ENCODE assay signal across 1 cellular context in the genomic region with DNA sequence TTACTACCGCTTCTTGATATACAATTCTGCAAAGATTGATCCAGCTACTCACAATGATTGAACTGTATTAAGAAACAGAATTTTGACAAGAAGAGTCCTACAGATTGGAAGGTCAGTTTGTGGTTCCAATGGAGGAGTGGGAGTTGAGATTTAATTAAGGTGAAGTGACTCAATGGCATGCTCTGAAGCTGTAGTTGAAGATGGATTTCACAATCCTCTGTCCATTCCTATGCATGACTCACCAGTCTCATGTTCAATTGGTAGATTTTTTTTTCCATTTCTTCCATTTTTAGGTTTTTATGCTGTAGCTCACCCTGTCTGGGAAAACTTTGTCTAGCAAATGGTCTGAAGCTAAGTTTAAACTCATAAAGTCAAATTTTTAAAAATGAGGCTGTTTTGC.
A peak's percentile ranks its signal among the peaks of the same experiment; 100 is the strongest.
TF ChIP-seq lines count a peak whose summit lies in the region.

No MANE protein-coding gene starts in this region.

TF ChIP-seq in HCT116, 20 proteins besides CTCF, POLR2A, EP300 and RAD21 (continued from another document):
- TF ChIP-seq, protein P1, sequence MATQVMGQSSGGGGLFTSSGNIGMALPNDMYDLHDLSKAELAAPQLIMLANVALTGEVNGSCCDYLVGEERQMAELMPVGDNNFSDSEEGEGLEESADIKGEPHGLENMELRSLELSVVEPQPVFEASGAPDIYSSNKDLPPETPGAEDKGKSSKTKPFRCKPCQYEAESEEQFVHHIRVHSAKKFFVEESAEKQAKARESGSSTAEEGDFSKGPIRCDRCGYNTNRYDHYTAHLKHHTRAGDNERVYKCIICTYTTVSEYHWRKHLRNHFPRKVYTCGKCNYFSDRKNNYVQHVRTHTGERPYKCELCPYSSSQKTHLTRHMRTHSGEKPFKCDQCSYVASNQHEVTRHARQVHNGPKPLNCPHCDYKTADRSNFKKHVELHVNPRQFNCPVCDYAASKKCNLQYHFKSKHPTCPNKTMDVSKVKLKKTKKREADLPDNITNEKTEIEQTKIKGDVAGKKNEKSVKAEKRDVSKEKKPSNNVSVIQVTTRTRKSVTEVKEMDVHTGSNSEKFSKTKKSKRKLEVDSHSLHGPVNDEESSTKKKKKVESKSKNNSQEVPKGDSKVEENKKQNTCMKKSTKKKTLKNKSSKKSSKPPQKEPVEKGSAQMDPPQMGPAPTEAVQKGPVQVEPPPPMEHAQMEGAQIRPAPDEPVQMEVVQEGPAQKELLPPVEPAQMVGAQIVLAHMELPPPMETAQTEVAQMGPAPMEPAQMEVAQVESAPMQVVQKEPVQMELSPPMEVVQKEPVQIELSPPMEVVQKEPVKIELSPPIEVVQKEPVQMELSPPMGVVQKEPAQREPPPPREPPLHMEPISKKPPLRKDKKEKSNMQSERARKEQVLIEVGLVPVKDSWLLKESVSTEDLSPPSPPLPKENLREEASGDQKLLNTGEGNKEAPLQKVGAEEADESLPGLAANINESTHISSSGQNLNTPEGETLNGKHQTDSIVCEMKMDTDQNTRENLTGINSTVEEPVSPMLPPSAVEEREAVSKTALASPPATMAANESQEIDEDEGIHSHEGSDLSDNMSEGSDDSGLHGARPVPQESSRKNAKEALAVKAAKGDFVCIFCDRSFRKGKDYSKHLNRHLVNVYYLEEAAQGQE (IDR thresholded peaks at IDR 0.05; ENCODE audit: low read depth), result no peak
- TF ChIP-seq FOSL1 (IDR thresholded peaks at IDR 0.05; ENCODE audit: low read depth) (peak; percentile 83), EZH2phosphoT487 (IDR thresholded peaks at IDR 0.05; ENCODE audit: borderline replicate concordance) (no peak), ELF1 (IDR thresholded peaks at IDR 0.05; ENCODE audit: borderline replicate concordance, low read depth) (no peak), SRF (IDR thresholded peaks at IDR 0.05; ENCODE audit: low read depth) (peak; percentile 61; the same call in 1 of the 2 replicates), SIN3A (IDR thresholded peaks at IDR 0.05; ENCODE audit: low read depth) (0 out of 2 replicates have a peak, but pooled peaks have one; percentile 45), SP1 (IDR thresholded peaks at IDR 0.05; ENCODE audit: low read depth) (peak; percentile 72), CEBPB (IDR thresholded peaks at IDR 0.05; ENCODE audit: low read depth) (peak; percentile 98), JUND (IDR thresholded peaks at IDR 0.05) (peak; percentile 85)
